Comparison of ENCODE assay signal across 8 cellular contexts in the genomic region with DNA sequence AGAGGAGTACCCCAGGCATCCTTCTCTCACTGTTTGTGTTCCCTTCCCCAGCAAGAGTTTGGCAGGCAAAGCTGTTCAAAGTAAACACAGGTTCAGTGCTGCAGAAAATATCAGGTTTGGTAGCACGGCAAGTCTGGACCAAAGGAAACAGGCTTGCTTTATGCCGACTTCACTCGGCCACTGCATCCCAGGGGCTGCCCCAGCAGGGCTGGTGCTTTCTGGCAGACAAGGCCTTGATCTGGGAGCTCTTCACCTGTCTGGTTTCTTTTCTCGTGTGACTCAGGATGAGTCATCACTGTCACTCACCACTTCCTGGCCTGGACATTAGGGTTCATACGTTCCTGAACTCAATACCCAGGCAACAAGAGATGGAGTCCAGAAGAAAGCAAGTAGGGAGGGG. TPM values are rescaled to one million over a fixed set of nuclear protein-coding genes. Genes with fewer than 3 reads are reported as not detected.
DNase-seq lines count a peak whose midpoint lies in the region; ATAC-seq and TF ChIP-seq lines count a peak whose summit lies in the region.

No MANE protein-coding gene starts in this region.

- H3K9me3 ChIP-seq in uterus = no peaks in the 10 kb centered on the region

- H3K27me3 ChIP-seq in uterus = no peaks in the 10 kb centered on the region

- H3K36me3 ChIP-seq in uterus = no peaks in the 10 kb centered on the region

- DNase-seq in GM13977 (ENCODE audit: low spot score) (peak; percentile 71), natural killer cell (no peak), uterus (no peak), posterior vena cava (ENCODE audit: low spot score) (no peak), HuH-7.5 (ENCODE audit: low spot score) (no peak)
- DNase-seq in activated naive CD8-positive, alpha-beta T cell treated with anti-CD3 and anti-CD28 coated beads, Interleukin-2, amount 50 U/mL, for 24 hours = peak; percentile 13

- no peak overlapping the region for H3K27ac ChIP-seq in uterus

- no peaks in the 10 kb centered on the region for H3K36me3 Mint-ChIP-seq in activated naive CD8-positive, alpha-beta T cell treated with anti-CD3 and anti-CD28 coated beads, Interleukin-2, amount 50 U/mL, for 24 hours (ENCODE audit: low read depth)
- H3K36me3 Mint-ChIP-seq in natural killer cell = no peaks in the 10 kb centered on the region

- in situ Hi-C loops in GM13977 (cut with MboI; ENCODE audit: low pct_unique_long_range_greater_than_20kb, low sequenced_read_pairs, unreplicated experiment) = no loop called here

- no peak for TF ChIP-seq POLR2A in uterus (IDR thresholded peaks at IDR 0.05)

- TF ChIP-seq CTCF in GM13977 (IDR thresholded peaks at IDR 0.05; ENCODE audit: extremely low read depth, insufficient read depth, missing control alignments) (no peak), natural killer cell (IDR thresholded peaks at IDR 0.05) (no peak), uterus (IDR thresholded peaks at IDR 0.05) (no peak)

- H3K27ac Mint-ChIP-seq in activated naive CD8-positive, alpha-beta T cell treated with anti-CD3 and anti-CD28 coated beads, Interleukin-2, amount 50 U/mL, for 24 hours = peak overlapping the region; percentile 24
- no peak overlapping the region for H3K27ac Mint-ChIP-seq in natural killer cell

- H3K4me3 Mint-ChIP-seq in activated naive CD8-positive, alpha-beta T cell treated with anti-CD3 and anti-CD28 coated beads, Interleukin-2, amount 50 U/mL, for 24 hours = no peak overlapping the region
- no peak overlapping the region for H3K4me3 Mint-ChIP-seq in natural killer cell

- H3K4me3 ChIP-seq in uterus = no peak overlapping the region

- H3K4me1 Mint-ChIP-seq in activated naive CD8-positive, alpha-beta T cell treated with anti-CD3 and anti-CD28 coated beads, Interleukin-2, amount 50 U/mL, for 24 hours = peaks cover 5% of the 10 kb centered on the region
- H3K4me1 Mint-ChIP-seq in natural killer cell = peaks cover 0 to 10% of the 10 kb centered on the region in 2 donors

- no peaks in the 10 kb centered on the region for H3K27me3 Mint-ChIP-seq in activated naive CD8-positive, alpha-beta T cell treated with anti-CD3 and anti-CD28 coated beads, Interleukin-2, amount 50 U/mL, for 24 hours
- H3K27me3 Mint-ChIP-seq in natural killer cell (ENCODE audit: low read depth in 2 of 2) = peaks cover 0 to 8% of the 10 kb centered on the region in 2 donors

- no peaks in the 10 kb centered on the region for H3K4me1 ChIP-seq in uterus

- intact Hi-C loops in natural killer cell (cut with micrococcal nuclease) = no loop called here
- intact Hi-C loops in uterus (cut with DNase I; ENCODE audit: low total_unique reads) = no loop called here
- intact Hi-C loops in posterior vena cava (cut with DNase I) = no loop called here

- H3K9me3 Mint-ChIP-seq in activated naive CD8-positive, alpha-beta T cell treated with anti-CD3 and anti-CD28 coated beads, Interleukin-2, amount 50 U/mL, for 24 hours = no peaks in the 10 kb centered on the region
- no peaks in the 10 kb centered on the region for H3K9me3 Mint-ChIP-seq in natural killer cell

- ATAC-seq in GM21367 (IDR thresholded peaks at IDR 0.05; ENCODE audit: unreplicated experiment) (peak; percentile 99), HG03457 (IDR thresholded peaks at IDR 0.05; ENCODE audit: unreplicated experiment) (peak; percentile 100), natural killer cell (peak; percentile 34 to 46 (median 34))
- ATAC-seq in activated naive CD8-positive, alpha-beta T cell treated with anti-CD3 and anti-CD28 coated beads, Interleukin-2, amount 50 U/mL, for 24 hours = peak; percentile 65

RNA-seq across cellular contexts. Expression of gene NAV2, which starts 52.6 kb away (rescaled TPM):
- total RNA-seq in natural killer cell (1 to 10 TPM in 1 of 3 donors, under 1 TPM in 2; 0.14 to 1.6 (median 0.43) TPM), uterus (10 to 100 TPM in 1 of 4 donors, 1 to 10 TPM in 3; 2.6 to 31.6 (median 5.7) TPM), posterior vena cava (100 to 1,000 TPM in 1 of 2 donors, 10 to 100 TPM in 1; 69.2 to 108 TPM)

Comparison
In these comparisons a context has a peak if more than half of its experiments do, and no peak if none do; other contexts are left out.
1. DNase-seq: peak in GM13977 (single experiment) and activated naive CD8-positive, alpha-beta T cell treated with anti-CD3 and anti-CD28 coated beads, Interleukin-2, amount 50 U/mL, for 24 hours (single experiment); none in natural killer cell (single experiment), uterus (0 of 2), posterior vena cava (single experiment) and HuH-7.5 (single experiment).
2. ATAC-seq: peak in every context shown above with its lines; median percentile 100 in HG03457; 99 in GM21367; 65 in activated naive CD8-positive, alpha-beta T cell treated with anti-CD3 and anti-CD28 coated beads, Interleukin-2, amount 50 U/mL, for 24 hours; 34 in natural killer cell.